Comparison of ENCODE assay signal across 8 cellular contexts in genomic region chr1:39098569-39099250, GRCh38.
A peak's percentile ranks its signal among the peaks of the same experiment; 100 is the strongest.
DNase-seq lines count a peak whose midpoint lies in the region; ATAC-seq and TF ChIP-seq lines count a peak whose summit lies in the region.

No MANE protein-coding gene starts in this region.

- peaks cover 26% of the 10 kb centered on the region for H3K4me1 Mint-ChIP-seq in activated naive CD4-positive, alpha-beta T cell treated with anti-CD3 and anti-CD28 coated beads, Interleukin-2, amount 50 U/mL, for 24 hours

- no peaks in the 10 kb centered on the region for H4K20me1 ChIP-seq in SK-N-SH (ENCODE audit: insufficient read depth)

- 8% methylated on average over 5 of the region's 5 CpGs for WGBS in SK-N-SH (ENCODE audit: low lambda C conversion rate)

- H2AFZ ChIP-seq in SK-N-SH (ENCODE audit: low read depth) (peak overlapping the region; percentile 76; the same call in 1 of the 2 replicates), parathyroid adenoma (peak overlapping the region; percentile 89)

- H3K27me3 Mint-ChIP-seq in activated naive CD4-positive, alpha-beta T cell treated with anti-CD3 and anti-CD28 coated beads, Interleukin-2, amount 50 U/mL, for 24 hours = no peaks in the 10 kb centered on the region

- H3F3A ChIP-seq in SK-N-SH (replicated peaks; ENCODE audit: insufficient read depth) = peaks cover 19% of the 10 kb centered on the region

- H3K27me3 ChIP-seq in SK-N-SH (ENCODE audit: insufficient read depth) (no peaks in the 10 kb centered on the region), parathyroid adenoma (ENCODE audit: control insufficient read depth, insufficient read depth, low read length) (no peaks in the 10 kb centered on the region)

- H3K4me3 ChIP-seq in SK-N-SH (ENCODE audit: low read depth in 2 of 2, low read length in 1 of 2) = peak overlapping the region in 1 of 2 experiments; percentile 30; a peak in 1 of 4 replicates
- no peak overlapping the region for H3K4me3 ChIP-seq in parathyroid adenoma (ENCODE audit: low read depth, low read length)

- POLR2A ChIA-PET in SK-N-SH (lab: Yijun Ruan, JAX) = no interaction called here

- H3K9me3 ChIP-seq in SK-N-SH = no peaks in the 10 kb centered on the region
- no peaks in the 10 kb centered on the region for H3K9me3 ChIP-seq in parathyroid adenoma (ENCODE audit: control insufficient read depth, low read length)

- peak; percentile 93 for TF ChIP-seq RAD21 in SK-N-SH (IDR thresholded peaks at IDR 0.05; ENCODE audit: low read length)

- H3K27ac ChIP-seq in SK-N-SH (ENCODE audit: low read depth in 2 of 2, low read length in 1 of 2) (peak overlapping the region in 1 of 2 experiments; percentile 60; a peak in 2 of 4 replicates), parathyroid adenoma (peak overlapping the region; percentile 42)

- H3K36me3 Mint-ChIP-seq in activated naive CD4-positive, alpha-beta T cell treated with anti-CD3 and anti-CD28 coated beads, Interleukin-2, amount 50 U/mL, for 24 hours = no peaks in the 10 kb centered on the region

- H3K9ac ChIP-seq in SK-N-SH (peak overlapping the region; percentile 24; the same call in 1 of the 2 replicates), parathyroid adenoma (no peak overlapping the region)

- DNase-seq in GM04504 (ENCODE audit: low read depth) (peak; percentile 82), NCI-H1092 (lab: John Stamatoyannopoulos, UW) (peak; percentile 98), SK-N-SH (peak; percentile 89), glomerular visceral epithelial cell (ENCODE audit: extremely low spot score) (peak; percentile 96)

- H3K4me1 ChIP-seq in SK-N-SH (ENCODE audit: control insufficient read depth in 1 of 2, insufficient read depth in 2 of 2, low read depth in 1 of 2, low read length in 1 of 2) = peaks cover 9 to 17% of the 10 kb centered on the region in 2 experiments
- H3K4me1 ChIP-seq in parathyroid adenoma = peaks cover 3% of the 10 kb centered on the region

- H3K36me3 ChIP-seq in SK-N-SH (replicated peaks in 1 of 2; ENCODE audit: control insufficient read depth in 1 of 2, insufficient read depth in 2 of 2, low read length in 1 of 2) (no peaks in the 10 kb centered on the region), parathyroid adenoma (ENCODE audit: control insufficient read depth, insufficient read depth, low read length) (no peaks in the 10 kb centered on the region)

- TF ChIP-seq EP300 in SK-N-SH (IDR thresholded peaks at IDR 0.05; ENCODE audit: borderline replicate concordance in 1 of 2, low read depth in 1 of 2, low read length in 1 of 2) = 0 out of 4 replicates have a peak, but pooled peaks of 1 of the 2 experiments have one; percentile 8

- peak overlapping the region; percentile 35 for H3K27ac Mint-ChIP-seq in activated naive CD4-positive, alpha-beta T cell treated with anti-CD3 and anti-CD28 coated beads, Interleukin-2, amount 50 U/mL, for 24 hours

- no peaks in the 10 kb centered on the region for H3K9me2 ChIP-seq in SK-N-SH

- H3K4me3 Mint-ChIP-seq in activated naive CD4-positive, alpha-beta T cell treated with anti-CD3 and anti-CD28 coated beads, Interleukin-2, amount 50 U/mL, for 24 hours = no peak overlapping the region

- ATAC-seq in GM18861 (IDR thresholded peaks at IDR 0.05; ENCODE audit: unreplicated experiment) = no peak
- ATAC-seq in HG03457 (IDR thresholded peaks at IDR 0.05; ENCODE audit: unreplicated experiment) = no peak

- CTCF ChIA-PET in SK-N-SH (lab: Yijun Ruan, JAX) = interaction anchor here (0.5 to 5.8 kb wide), 70 partner anchors 8 to 551 kb away, joined by 3 to 105 read pairs (median 4); partner anchors contain the start of genes MACF1 and MYCBP

- H3K79me2 ChIP-seq in SK-N-SH (ENCODE audit: insufficient read depth) (peaks cover 2% of the 10 kb centered on the region; the same call in 1 of the 2 replicates), parathyroid adenoma (no peaks in the 10 kb centered on the region)

- H3K4me2 ChIP-seq in SK-N-SH (0 out of 2 replicates have a peak overlapping the region, but pooled peaks have one; percentile 23), parathyroid adenoma (ENCODE audit: low read length) (no peak overlapping the region)

- H3K9me3 Mint-ChIP-seq in activated naive CD4-positive, alpha-beta T cell treated with anti-CD3 and anti-CD28 coated beads, Interleukin-2, amount 50 U/mL, for 24 hours = no peaks in the 10 kb centered on the region

- TF ChIP-seq CTCF in SK-N-SH (IDR thresholded peaks at IDR 0.05) (peak; percentile 79), parathyroid adenoma (IDR thresholded peaks at IDR 0.05) (peak; percentile 62)

TF ChIP-seq in SK-N-SH, 30 proteins besides CTCF, POLR2A, EP300 and RAD21 (continues in another document):
- TF ChIP-seq RXRA (IDR thresholded peaks at IDR 0.05; ENCODE audit: borderline replicate concordance, low read depth) (no peak), USF1 (IDR thresholded peaks at IDR 0.05; ENCODE audit: borderline replicate concordance, low read depth) (no peak), TAF1 (IDR thresholded peaks at IDR 0.05; ENCODE audit: borderline replicate concordance, low read depth, low read length) (no peak), MAX (IDR thresholded peaks at IDR 0.05; ENCODE audit: low read depth) (no peak), ZBTB33 (IDR thresholded peaks at IDR 0.05; ENCODE audit: borderline replicate concordance, low read depth) (no peak), ELF1 (IDR thresholded peaks at IDR 0.05) (no peak), NRF1 (IDR thresholded peaks at IDR 0.05; ENCODE audit: low read depth, low read length) (no peak), USF2 (IDR thresholded peaks at IDR 0.05; ENCODE audit: borderline replicate concordance, low read depth, low read length) (no peak), YY1 (IDR thresholded peaks at IDR 0.05; ENCODE audit: low read depth) (no peak), IRF3 (IDR thresholded peaks at IDR 0.05; ENCODE audit: low read depth, low read length) (no peak), POLR2AphosphoS5 (IDR thresholded peaks at IDR 0.05; ENCODE audit: low read depth, low read length) (no peak), FOXM1 (IDR thresholded peaks at IDR 0.05; ENCODE audit: low read depth) (no peak), SMC3 (IDR thresholded peaks at IDR 0.05; ENCODE audit: low read depth, low read length) (peak; percentile 69), MXI1 (IDR thresholded peaks at IDR 0.05; ENCODE audit: low read depth, low read length) (peak; percentile 84), CHD2 (IDR thresholded peaks at IDR 0.05; ENCODE audit: low read length, partially characterized antibody) (no peak), EZH2phosphoT487 (IDR thresholded peaks at IDR 0.05; ENCODE audit: borderline replicate concordance, low read depth) (no peak), GABPA (IDR thresholded peaks at IDR 0.05; ENCODE audit: low read depth) (no peak), SIN3A (IDR thresholded peaks at IDR 0.05; ENCODE audit: borderline replicate concordance, low read depth, low read length) (no peak), GATA2 (CRISPR knock-in tag; IDR thresholded peaks at IDR 0.05) (no peak), RFX5 (IDR thresholded peaks at IDR 0.05; ENCODE audit: low read length) (peak; percentile 73; the same call in 1 of the 2 replicates), NFIC (IDR thresholded peaks at IDR 0.05; ENCODE audit: borderline replicate concordance) (no peak), FOSL2 (IDR thresholded peaks at IDR 0.05; ENCODE audit: borderline replicate concordance, low read depth) (no peak), TCF12 (IDR thresholded peaks at IDR 0.05) (no peak)
